15 cellular contexts compared by ENCODE assay signal in genomic region chr2:7929276-7929675, GRCh38.
DNase-seq lines count a peak whose midpoint lies in the region; ATAC-seq and TF ChIP-seq lines count a peak whose summit lies in the region.
"Had no signal": no experiment of that assay in that cellular context is flagged by ENCODE, and none has a peak within 500 bp of the region (broad histone marks: within the 10 kb centered on the region; RNA-seq: fewer than 3 reads in every experiment).

No MANE protein-coding gene starts in this region.

- no peaks in the 10 kb centered on the region for H3K36me3 ChIP-seq in GM23338 (ENCODE audit: insufficient read depth)
- H3K36me3 ChIP-seq: BE2C had no signal

- no peaks in the 10 kb centered on the region for H3F3A ChIP-seq in GM23338 (replicated peaks; ENCODE audit: low read depth)

- peak overlapping the region; percentile 53; the same call in 1 of the 2 replicates for H2AFZ ChIP-seq in GM23338

- no peak overlapping the region for H3K4me3 ChIP-seq in GM23338
- H3K4me3 ChIP-seq: A549 had no signal

- DNase-seq in GM23338 (ENCODE audit: low spot score) (no peak), NCI-H1694 treated with DMSO at 0.1 percent for 48 hours (lab: John Stamatoyannopoulos, UW) (peak; percentile 71), NCI-H524 treated with DMSO at 0.1 percent for 48 hours (lab: John Stamatoyannopoulos, UW) (peak; percentile 33), cerebellum (ENCODE audit: low spot score) (peak; percentile 84), iPS-NIHi11 (ENCODE audit: low spot score) (no peak), HuH-7.5 (ENCODE audit: low spot score) (no peak)
- DNase-seq: BE2C; CD4-positive, alpha-beta memory T cell; DND-41; GF-D8; H9 had no signal

- H3K9me2 ChIP-seq in GM23338 (ENCODE audit: insufficient read depth) = peaks cover 13% of the 10 kb centered on the region

- H3K27me3 ChIP-seq in GM23338 (ENCODE audit: insufficient read depth) = no peaks in the 10 kb centered on the region
- H3K27me3 ChIP-seq: BE2C had no signal

- H3K9me3 Mint-ChIP-seq in GM23338 = no peaks in the 10 kb centered on the region; the same call in 2 of the 3 replicates
- H3K9me3 Mint-ChIP-seq: H9, IgD-negative memory B cell had no signal

- ATAC-seq in GM23338 (no peak), HG03565 (IDR thresholded peaks at IDR 0.05; ENCODE audit: unreplicated experiment) (no peak)
- ATAC-seq: A549 had no signal

- H4K20me1 ChIP-seq in GM23338 (replicated peaks; ENCODE audit: insufficient read depth) = no peaks in the 10 kb centered on the region

- no peak overlapping the region for H3K4me3 Mint-ChIP-seq in GM23338
- H3K4me3 Mint-ChIP-seq: CD4-positive, alpha-beta memory T cell; H9 had no signal

- no peaks in the 10 kb centered on the region for H3K79me2 ChIP-seq in GM23338 (replicated peaks; ENCODE audit: insufficient read depth)

- H3K27ac ChIP-seq in GM23338 (ENCODE audit: low read depth) = no peak overlapping the region
- H3K27ac ChIP-seq: A549, C4-2B had no signal

- H3K36me3 Mint-ChIP-seq in GM23338 (ENCODE audit: low read depth) = no peaks in the 10 kb centered on the region
- H3K36me3 Mint-ChIP-seq: CD4-positive, alpha-beta memory T cell; IgD-negative memory B cell had no signal

- no peaks in the 10 kb centered on the region for H3K27me3 Mint-ChIP-seq in GM23338 (ENCODE audit: insufficient read depth, low read depth, poor library complexity)
- H3K27me3 Mint-ChIP-seq: CD4-positive, alpha-beta memory T cell; IgD-negative memory B cell had no signal

- no peak overlapping the region for H3K4me2 ChIP-seq in GM23338
- H3K4me2 ChIP-seq: A549 had no signal

- TF ChIP-seq CTCF in GM23338 (conservative IDR thresholded peaks at IDR 0.05; ENCODE audit: low read depth in 2 of 2) = no peak

- H3K27ac Mint-ChIP-seq in GM23338 = no peak overlapping the region
- H3K27ac Mint-ChIP-seq: CD4-positive, alpha-beta memory T cell; H9; IgD-negative memory B cell had no signal

- no peaks in the 10 kb centered on the region for H3K4me1 ChIP-seq in GM23338 (ENCODE audit: insufficient read depth)
- H3K4me1 ChIP-seq: A549, BE2C had no signal

- peaks cover 7% of the 10 kb centered on the region; the same call in 2 of the 3 replicates for H3K4me1 Mint-ChIP-seq in GM23338
- H3K4me1 Mint-ChIP-seq: IgD-negative memory B cell had no signal

TF ChIP-seq in GM23338, 12 proteins besides CTCF, POLR2A, EP300 and RAD21:
- TF ChIP-seq EZH2 (IDR thresholded peaks at IDR 0.05; ENCODE audit: low read depth, unreplicated experiment) (no peak), POLR2AphosphoS5 (IDR thresholded peaks at IDR 0.05; ENCODE audit: low read depth) (no peak), NANOG (IDR thresholded peaks at IDR 0.05; ENCODE audit: borderline replicate concordance) (no peak)
- TF ChIP-seq, protein P1, sequence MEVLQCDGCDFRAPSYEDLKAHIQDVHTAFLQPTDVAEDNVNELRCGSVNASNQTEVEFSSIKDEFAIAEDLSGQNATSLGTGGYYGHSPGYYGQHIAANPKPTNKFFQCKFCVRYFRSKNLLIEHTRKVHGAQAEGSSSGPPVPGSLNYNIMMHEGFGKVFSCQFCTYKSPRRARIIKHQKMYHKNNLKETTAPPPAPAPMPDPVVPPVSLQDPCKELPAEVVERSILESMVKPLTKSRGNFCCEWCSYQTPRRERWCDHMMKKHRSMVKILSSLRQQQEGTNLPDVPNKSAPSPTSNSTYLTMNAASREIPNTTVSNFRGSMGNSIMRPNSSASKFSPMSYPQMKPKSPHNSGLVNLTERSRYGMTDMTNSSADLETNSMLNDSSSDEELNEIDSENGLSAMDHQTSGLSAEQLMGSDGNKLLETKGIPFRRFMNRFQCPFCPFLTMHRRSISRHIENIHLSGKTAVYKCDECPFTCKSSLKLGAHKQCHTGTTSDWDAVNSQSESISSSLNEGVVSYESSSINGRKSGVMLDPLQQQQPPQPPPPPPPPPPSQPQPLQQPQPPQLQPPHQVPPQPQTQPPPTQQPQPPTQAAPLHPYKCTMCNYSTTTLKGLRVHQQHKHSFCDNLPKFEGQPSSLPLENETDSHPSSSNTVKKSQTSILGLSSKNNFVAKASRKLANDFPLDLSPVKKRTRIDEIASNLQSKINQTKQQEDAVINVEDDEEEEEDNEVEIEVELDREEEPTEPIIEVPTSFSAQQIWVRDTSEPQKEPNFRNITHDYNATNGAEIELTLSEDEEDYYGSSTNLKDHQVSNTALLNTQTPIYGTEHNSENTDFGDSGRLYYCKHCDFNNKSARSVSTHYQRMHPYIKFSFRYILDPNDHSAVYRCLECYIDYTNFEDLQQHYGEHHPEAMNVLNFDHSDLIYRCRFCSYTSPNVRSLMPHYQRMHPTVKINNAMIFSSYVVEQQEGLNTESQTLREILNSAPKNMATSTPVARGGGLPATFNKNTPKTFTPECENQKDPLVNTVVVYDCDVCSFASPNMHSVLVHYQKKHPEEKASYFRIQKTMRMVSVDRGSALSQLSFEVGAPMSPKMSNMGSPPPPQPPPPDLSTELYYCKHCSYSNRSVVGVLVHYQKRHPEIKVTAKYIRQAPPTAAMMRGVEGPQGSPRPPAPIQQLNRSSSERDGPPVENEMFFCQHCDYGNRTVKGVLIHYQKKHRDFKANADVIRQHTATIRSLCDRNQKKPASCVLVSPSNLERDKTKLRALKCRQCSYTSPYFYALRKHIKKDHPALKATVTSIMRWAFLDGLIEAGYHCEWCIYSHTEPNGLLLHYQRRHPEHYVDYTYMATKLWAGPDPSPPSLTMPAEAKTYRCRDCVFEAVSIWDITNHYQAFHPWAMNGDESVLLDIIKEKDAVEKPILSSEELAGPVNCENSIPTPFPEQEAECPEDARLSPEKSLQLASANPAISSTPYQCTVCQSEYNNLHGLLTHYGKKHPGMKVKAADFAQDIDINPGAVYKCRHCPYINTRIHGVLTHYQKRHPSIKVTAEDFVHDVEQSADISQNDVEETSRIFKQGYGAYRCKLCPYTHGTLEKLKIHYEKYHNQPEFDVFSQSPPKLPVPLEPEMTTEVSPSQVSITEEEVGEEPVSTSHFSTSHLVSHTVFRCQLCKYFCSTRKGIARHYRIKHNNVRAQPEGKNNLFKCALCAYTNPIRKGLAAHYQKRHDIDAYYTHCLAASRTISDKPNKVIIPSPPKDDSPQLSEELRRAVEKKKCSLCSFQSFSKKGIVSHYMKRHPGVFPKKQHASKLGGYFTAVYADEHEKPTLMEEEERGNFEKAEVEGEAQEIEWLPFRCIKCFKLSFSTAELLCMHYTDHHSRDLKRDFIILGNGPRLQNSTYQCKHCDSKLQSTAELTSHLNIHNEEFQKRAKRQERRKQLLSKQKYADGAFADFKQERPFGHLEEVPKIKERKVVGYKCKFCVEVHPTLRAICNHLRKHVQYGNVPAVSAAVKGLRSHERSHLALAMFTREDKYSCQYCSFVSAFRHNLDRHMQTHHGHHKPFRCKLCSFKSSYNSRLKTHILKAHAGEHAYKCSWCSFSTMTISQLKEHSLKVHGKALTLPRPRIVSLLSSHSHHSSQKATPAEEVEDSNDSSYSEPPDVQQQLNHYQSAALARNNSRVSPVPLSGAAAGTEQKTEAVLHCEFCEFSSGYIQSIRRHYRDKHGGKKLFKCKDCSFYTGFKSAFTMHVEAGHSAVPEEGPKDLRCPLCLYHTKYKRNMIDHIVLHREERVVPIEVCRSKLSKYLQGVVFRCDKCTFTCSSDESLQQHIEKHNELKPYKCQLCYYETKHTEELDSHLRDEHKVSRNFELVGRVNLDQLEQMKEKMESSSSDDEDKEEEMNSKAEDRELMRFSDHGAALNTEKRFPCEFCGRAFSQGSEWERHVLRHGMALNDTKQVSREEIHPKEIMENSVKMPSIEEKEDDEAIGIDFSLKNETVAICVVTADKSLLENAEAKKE (CRISPR knock-in tag; IDR thresholded peaks at IDR 0.05) = no peak

Comparison
In these comparisons a context has a peak if more than half of its experiments do, and no peak if none do; other contexts are left out.
1. DNase-seq: peak in NCI-H1694 treated with DMSO at 0.1 percent for 48 hours (single experiment), NCI-H524 treated with DMSO at 0.1 percent for 48 hours (single experiment) and cerebellum (single experiment); none in GM23338 (single experiment), iPS-NIHi11 (single experiment) and HuH-7.5 (single experiment).